Comparison of ENCODE assay signal across 35 cellular contexts in genomic region chr9:114270120-114270975, GRCh38. TPM values are rescaled to one million over a fixed set of nuclear protein-coding genes. Genes with fewer than 3 reads are reported as not detected.
"Had no signal": no experiment of that assay in that cellular context is flagged by ENCODE, and none has a peak within 500 bp of the region (broad histone marks: within the 10 kb centered on the region; RNA-seq: fewer than 3 reads in every experiment).

No MANE protein-coding gene starts in this region.

- ATAC-seq: effector memory CD8-positive, alpha-beta T cell; heart right ventricle; naive thymus-derived CD4-positive, alpha-beta T cell; sciatic nerve; stimulated activated effector memory CD8-positive, alpha-beta T cell treated with anti-CD3 and anti-CD28 coated beads, Interleukin-12 subunit alpha, Interleukin-12 subunit beta, amount 100 ng/mL, for 72 hours had no signal

- FAIRE-seq: endometrium, pancreas had no signal

- H3K27ac ChIP-seq: esophagus squamous epithelium, heart right ventricle, pancreas, stomach, thyroid gland, vagina had no signal

- DNase-seq: cortex of kidney; effector memory CD8-positive, alpha-beta T cell; erythroblast; esophagus squamous epithelium; foreskin melanocyte; glutamatergic neuron; heart right ventricle; hippocampal formation; immature natural killer cell; islet precursor cell; mammary epithelial cell; mesendoderm; midbrain; naive thymus-derived CD4-positive, alpha-beta T cell; occipital lobe; retina; stimulated activated CD4-positive, alpha-beta T cell treated with anti-CD3 and anti-CD28 coated beads, Interleukin-2, amount 100 ng/mL, for 24 hours; stimulated activated CD4-positive, alpha-beta T cell treated with anti-CD3 and anti-CD28 coated beads, Interleukin-4, amount 100 ng/mL, for 24 hours; stimulated activated naive CD4-positive, alpha-beta T cell treated with Interleukin-2 at 50 U/mL for 16 hours; stomach; thyroid gland; trophoblast cell had no signal

- H3K36me3 Mint-ChIP-seq: immature natural killer cell; naive thymus-derived CD4-positive, alpha-beta T cell; stimulated activated effector memory CD8-positive, alpha-beta T cell treated with anti-CD3 and anti-CD28 coated beads, Interleukin-12 subunit alpha, Interleukin-12 subunit beta, amount 100 ng/mL, for 72 hours had no signal

- H3K4me1 ChIP-seq: heart right ventricle, pancreas, stomach, thyroid gland, vagina had no signal

- H3K9me3 Mint-ChIP-seq: effector memory CD8-positive, alpha-beta T cell; immature natural killer cell; naive thymus-derived CD4-positive, alpha-beta T cell; stimulated activated effector memory CD8-positive, alpha-beta T cell treated with anti-CD3 and anti-CD28 coated beads, Interleukin-12 subunit alpha, Interleukin-12 subunit beta, amount 100 ng/mL, for 72 hours had no signal

- H3K4me3 ChIP-seq: esophagus squamous epithelium, heart right ventricle, pancreas, smooth muscle cell, stomach, thyroid gland, vagina had no signal

- H3K27me3 Mint-ChIP-seq: naive thymus-derived CD4-positive, alpha-beta T cell had no signal

- H3K27ac Mint-ChIP-seq: effector memory CD8-positive, alpha-beta T cell; immature natural killer cell; stimulated activated effector memory CD8-positive, alpha-beta T cell treated with anti-CD3 and anti-CD28 coated beads, Interleukin-12 subunit alpha, Interleukin-12 subunit beta, amount 100 ng/mL, for 72 hours had no signal

- H3K4me3 Mint-ChIP-seq: effector memory CD8-positive, alpha-beta T cell; immature natural killer cell; naive thymus-derived CD4-positive, alpha-beta T cell; stimulated activated effector memory CD8-positive, alpha-beta T cell treated with anti-CD3 and anti-CD28 coated beads, Interleukin-12 subunit alpha, Interleukin-12 subunit beta, amount 100 ng/mL, for 72 hours had no signal

- H3K4me1 Mint-ChIP-seq: immature natural killer cell; naive thymus-derived CD4-positive, alpha-beta T cell; stimulated activated effector memory CD8-positive, alpha-beta T cell treated with anti-CD3 and anti-CD28 coated beads, Interleukin-12 subunit alpha, Interleukin-12 subunit beta, amount 100 ng/mL, for 72 hours had no signal

- H3K36me3 ChIP-seq: heart right ventricle, pancreas, thyroid gland, vagina had no signal

- H3K9me3 ChIP-seq: esophagus squamous epithelium, heart right ventricle, pancreas, stomach, thyroid gland, vagina had no signal

- H3K27me3 ChIP-seq: esophagus squamous epithelium, heart right ventricle, pancreas, stomach, thyroid gland, vagina had no signal

RNA-seq across cellular contexts. Expression of gene ORM1, which starts 52.5 kb away (rescaled TPM):
- total RNA-seq: dermis microvascular lymphatic vessel endothelial cell, lower leg skin, mammary epithelial cell, occipital lobe, pulmonary artery endothelial cell, smooth muscle cell, temporal lobe, thyroid gland, vagina had no signal
- polyA plus RNA-seq: immature natural killer cell; mammary epithelial cell; naive thymus-derived CD4-positive, alpha-beta T cell; neural cell had no signal

RNA-seq across cellular contexts. Expression of gene ORM2, which starts 59.3 kb away (rescaled TPM):
- total RNA-seq: dermis microvascular lymphatic vessel endothelial cell; esophagus squamous epithelium; heart right ventricle; lower leg skin; mammary epithelial cell; naive thymus-derived CD4-positive, alpha-beta T cell; occipital lobe; posterior vena cava; pulmonary artery endothelial cell; sciatic nerve; smooth muscle cell; temporal lobe; thyroid gland; ureter; vagina had no signal
- polyA plus RNA-seq: immature natural killer cell; mammary epithelial cell; naive thymus-derived CD4-positive, alpha-beta T cell; neural cell; smooth muscle cell had no signal
